In genomic region chr19:44071824-44072542, GRCh38 we compare ENCODE assay signal across 8 cellular contexts. TPM values are rescaled to one million over a fixed set of nuclear protein-coding genes. Genes with fewer than 3 reads are reported as not detected.
A peak's percentile ranks its signal among the peaks of the same experiment; 100 is the strongest.
DNase-seq lines count a peak whose midpoint lies in the region; ATAC-seq lines count a peak whose summit lies in the region.

Gene ZNF284, plus strand, starts transcription at chr19:44072159. Its CDS starts 4,231 bp downstream, at chr19:44076390.

- DNase-seq in DMS53 (lab: John Stamatoyannopoulos, UW), result peak; percentile 94
- DNase-seq in LHCN-M2 (ENCODE audit: low read depth), result peak; percentile 90
- DNase-seq in SK-N-DZ (ENCODE audit: low spot score), result peak; percentile 94
- DNase-seq in activated naive CD4-positive, alpha-beta T cell treated with anti-CD3 and anti-CD28 coated beads, Interleukin-2, amount 10 ng/mL, durations not matched to agents 7 days and 5 days, result peak; percentile 87
- DNase-seq in germinal center (ENCODE audit: low spot score), result peak; percentile 87
- peak; percentile 57 for DNase-seq in non-pigmented ciliary epithelial cell (ENCODE audit: low read depth)
- DNase-seq in superior temporal gyrus (ENCODE audit: extremely low spot score), result peak; percentile 98

- H3K9me3 Mint-ChIP-seq in activated naive CD4-positive, alpha-beta T cell treated with anti-CD3 and anti-CD28 coated beads, Interleukin-2, amount 10 ng/mL, durations not matched to agents 7 days and 5 days, result peaks cover 39% of the 10 kb centered on the region

- H3K4me3 Mint-ChIP-seq in activated naive CD4-positive, alpha-beta T cell treated with anti-CD3 and anti-CD28 coated beads, Interleukin-2, amount 10 ng/mL, durations not matched to agents 7 days and 5 days, result peak within 1 kb of the TSS; percentile 87

- CTCF ChIA-PET in activated naive CD4-positive, alpha-beta T cell treated with anti-CD3 and anti-CD28 coated beads, Interleukin-2, amount 10 ng/mL, durations not matched to agents 7 days and 5 days (lab: Charles Lee), result interaction anchor here (0.6 to 1.7 kb wide), 2 partner anchors 23 to 48 kb away, joined by 3 to 7 read pairs; no protein-coding TSS in a partner anchor

- H3K27ac Mint-ChIP-seq in activated naive CD4-positive, alpha-beta T cell treated with anti-CD3 and anti-CD28 coated beads, Interleukin-2, amount 10 ng/mL, durations not matched to agents 7 days and 5 days, result peak within 1 kb of the TSS; percentile 58

- H3K4me1 Mint-ChIP-seq in activated naive CD4-positive, alpha-beta T cell treated with anti-CD3 and anti-CD28 coated beads, Interleukin-2, amount 10 ng/mL, durations not matched to agents 7 days and 5 days, result peaks cover 24% of the 10 kb centered on the region

- peaks cover 22% of the 10 kb centered on the region for H3K36me3 Mint-ChIP-seq in activated naive CD4-positive, alpha-beta T cell treated with anti-CD3 and anti-CD28 coated beads, Interleukin-2, amount 10 ng/mL, durations not matched to agents 7 days and 5 days

- peak; percentile 86 for ATAC-seq in GM21723 (IDR thresholded peaks at IDR 0.05; ENCODE audit: unreplicated experiment)

- peaks cover 5% of the 10 kb centered on the region for H3K27me3 Mint-ChIP-seq in activated naive CD4-positive, alpha-beta T cell treated with anti-CD3 and anti-CD28 coated beads, Interleukin-2, amount 10 ng/mL, durations not matched to agents 7 days and 5 days

RNA-seq across cellular contexts. Expression of gene ZNF284, which starts in this region (rescaled TPM):
- 2.6 and 3.0 TPM in 2 replicates for total RNA-seq in LHCN-M2 (2014; rRNA removed)
- polyA plus RNA-seq in LHCN-M2 (2012), result 0.64 TPM
- polyA plus RNA-seq in SK-N-DZ (2014; cell fraction: cytosol; rRNA removed), result 2.7 and 3.9 TPM in 2 replicates
- 2.3 TPM in 2 replicates for polyA plus RNA-seq in SK-N-DZ (2014; cell fraction: nucleus; rRNA removed)

Comparison
In these comparisons a context has a peak if more than half of its experiments do, and no peak if none do; other contexts are left out.
1. Peak in every context shown above with its lines: DNase-seq and ATAC-seq.